Comparison of ENCODE assay signal across 10 cellular contexts in the genomic region with DNA sequence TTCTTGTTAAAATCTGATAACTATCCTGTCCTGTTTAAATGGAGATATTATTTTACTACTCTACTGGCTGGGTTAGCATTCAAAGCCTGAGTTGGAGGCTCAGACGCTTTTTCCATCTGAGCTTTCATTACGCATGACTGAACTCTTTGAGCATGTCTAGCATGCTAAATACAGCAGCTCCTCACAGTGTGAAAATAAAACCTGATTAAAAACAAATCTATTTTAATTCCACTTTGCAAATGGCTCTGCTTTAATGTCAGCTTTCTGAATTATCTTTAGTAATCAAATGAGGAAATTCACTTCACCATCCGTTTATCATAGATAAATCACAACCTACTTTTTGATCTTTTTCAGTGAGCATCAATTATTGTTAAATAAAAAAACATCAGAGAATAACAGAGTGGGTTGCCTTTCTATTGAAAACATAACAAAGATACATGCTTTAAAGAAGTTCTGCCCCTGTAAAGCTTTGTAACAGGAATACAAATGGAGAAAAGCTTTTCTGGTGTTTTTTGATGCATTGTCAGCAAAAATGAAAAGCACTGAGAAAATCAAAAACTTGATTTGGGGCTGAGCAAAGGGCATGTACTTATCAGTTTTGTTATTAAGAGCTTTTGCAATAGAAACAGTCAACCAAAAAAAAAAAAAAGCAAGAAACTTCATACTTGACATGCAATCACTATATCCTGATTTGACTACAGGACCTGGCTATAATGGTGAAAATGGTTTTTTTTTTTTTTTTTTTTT. TPM values are rescaled to one million over a fixed set of nuclear protein-coding genes. Genes with fewer than 3 reads are reported as not detected.
DNase-seq lines count a peak whose midpoint lies in the region; ATAC-seq and TF ChIP-seq lines count a peak whose summit lies in the region.
"Had no signal": no experiment of that assay in that cellular context is flagged by ENCODE, and none has a peak within 500 bp of the region (broad histone marks: within the 10 kb centered on the region; RNA-seq: fewer than 3 reads in every experiment).

No MANE protein-coding gene starts in this region.

- intact Hi-C loops in OCI-LY7 (cut with micrococcal nuclease; ENCODE audit: unreplicated experiment) (no loop called here), gastrocnemius medialis (cut with DNase I; ENCODE audit: low total_unique reads) (no loop called here)

- peaks cover 55% of the 10 kb centered on the region for H3K4me1 ChIP-seq in OCI-LY7 (ENCODE audit: insufficient read depth, low read length, poor library complexity, severe bottlenecking)
- peaks cover 20 to 26% of the 10 kb centered on the region in 2 donors for H3K4me1 ChIP-seq in gastrocnemius medialis

- peaks cover 47% of the 10 kb centered on the region for H3K79me2 ChIP-seq in OCI-LY7 (ENCODE audit: insufficient read depth, low read depth, low read length)

- DNase-seq in NCI-H345 (lab: John Stamatoyannopoulos, UW), result peak; percentile 22
- DNase-seq in NCI-H345 treated with DMSO at 0.1 percent for 48 hours (lab: John Stamatoyannopoulos, UW; ENCODE audit: unreplicated experiment), result no peak
- DNase-seq in OCI-LY7 (ENCODE audit: low spot score), result peak; percentile 88
- peak; percentile 81 for DNase-seq in inferior parietal cortex (ENCODE audit: extremely low spot score)
- DNase-seq in gastrocnemius medialis, result no peak
- no peak for DNase-seq in GOT3 (lab: John Stamatoyannopoulos, UW)
- no peak for DNase-seq in NCI-H1930 (lab: John Stamatoyannopoulos, UW)
- no peak for DNase-seq in OCI-M1 (lab: John Stamatoyannopoulos, UW)
- DNase-seq: mesendoderm had no signal

- no peaks in the 10 kb centered on the region for H3K9me3 ChIP-seq in OCI-LY7 (ENCODE audit: low read length)
- no peaks in the 10 kb centered on the region for H3K9me3 ChIP-seq in gastrocnemius medialis
- H3K9me3 ChIP-seq: spleen had no signal

- CTCF ChIA-PET in OCI-LY7 (lab: Charles Lee; ENCODE audit: unreplicated experiment), result no interaction called here

- H3K36me3 ChIP-seq in OCI-LY7 (ENCODE audit: insufficient read depth, low read length) (peaks cover 4% of the 10 kb centered on the region), gastrocnemius medialis (no peaks in the 10 kb centered on the region)
- H3K36me3 ChIP-seq: spleen had no signal

- H4K20me1 ChIP-seq in OCI-LY7 (ENCODE audit: insufficient read depth, low read length), result peaks cover 3% of the 10 kb centered on the region; the same call in 1 of the 2 replicates

- no peak for ATAC-seq in gastrocnemius medialis

- H3K27me3 ChIP-seq in gastrocnemius medialis, result no peaks in the 10 kb centered on the region
- H3K27me3 ChIP-seq: spleen had no signal

- POLR2A ChIA-PET in OCI-LY7 (lab: Charles Lee), result interaction anchor here (0.6 to 4.1 kb wide), 6 partner anchors 8 to 153 kb away, joined by 3 to 68 read pairs (median 4); no protein-coding TSS in a partner anchor

- H3K4me2 ChIP-seq in OCI-LY7 (ENCODE audit: low read length), result peak overlapping the region; percentile 94

- no peaks in the 10 kb centered on the region for H3K9me2 ChIP-seq in OCI-LY7 (ENCODE audit: insufficient read depth, low read length)

- BruUV-seq in OCI-LY7 (replicated peaks; lab: Mats Ljungman, UMichigan), result no TSS peak

- H3K27ac ChIP-seq in OCI-LY7 (ENCODE audit: low read depth, low read length, poor library complexity, severe bottlenecking) (peak overlapping the region; percentile 98), gastrocnemius medialis (peak overlapping the region; percentile 53 to 68 (median 54))

- TF ChIP-seq CTCF in OCI-LY7 (conservative IDR thresholded peaks at IDR 0.05; ENCODE audit: low read length) (no peak), gastrocnemius medialis (IDR thresholded peaks at IDR 0.05 in 4 of 5, conservative IDR thresholded peaks at IDR 0.05 in 1 of 5) (no peak)

- in situ Hi-C loops in gastrocnemius medialis (cut with MboI; ENCODE audit: low sequenced_read_pairs in 4 of 4), result no loop called here

- no peak for TF ChIP-seq POLR2A in gastrocnemius medialis (IDR thresholded peaks at IDR 0.05)

- peak overlapping the region; percentile 87 for H3K4me3 ChIP-seq in OCI-LY7 (ENCODE audit: low read depth, low read length, poor library complexity, severe bottlenecking)
- no peak overlapping the region for H3K4me3 ChIP-seq in gastrocnemius medialis
- H3K4me3 ChIP-seq: spleen had no signal

- peak overlapping the region; percentile 60; the same call in 1 of the 2 replicates for H2AFZ ChIP-seq in OCI-LY7 (ENCODE audit: low read length)

RNA-seq across cellular contexts. Expression of a gene that starts 3.5 kb away (rescaled TPM):
- 40.7 and 41.4 TPM in 2 replicates for total RNA-seq in OCI-LY7 (2014; rRNA removed; shearing (Covaris generic))
- total RNA-seq in OCI-LY7 (2022) (87.1 and 90.3 TPM in 2 replicates), gastrocnemius medialis (10 to 100 TPM; 21.7 to 55.5 (median 38.0) TPM)

RNA-seq across cellular contexts. Expression of a gene that starts 36.5 kb away (rescaled TPM):
- total RNA-seq in OCI-LY7 (2014; rRNA removed; shearing (Covaris generic)), result 12.4 and 15.0 TPM in 2 replicates
- total RNA-seq in OCI-LY7 (2022) (2.4 and 3.4 TPM in 2 replicates), gastrocnemius medialis (1 to 10 TPM; 1.2 to 2.4 (median 1.2) TPM)

Comparison
In these comparisons a context has a peak if more than half of its experiments do, and no peak if none do; other contexts are left out.
1. DNase-seq: peak in NCI-H345 (single experiment), OCI-LY7 (single experiment) and inferior parietal cortex (single experiment); none in NCI-H345 treated with DMSO at 0.1 percent for 48 hours (single experiment), gastrocnemius medialis (0 of 2), GOT3 (single experiment), NCI-H1930 (0 of 2) and OCI-M1 (single experiment).